Comparison of ENCODE assay signal across 1 cellular context in the genomic region with DNA sequence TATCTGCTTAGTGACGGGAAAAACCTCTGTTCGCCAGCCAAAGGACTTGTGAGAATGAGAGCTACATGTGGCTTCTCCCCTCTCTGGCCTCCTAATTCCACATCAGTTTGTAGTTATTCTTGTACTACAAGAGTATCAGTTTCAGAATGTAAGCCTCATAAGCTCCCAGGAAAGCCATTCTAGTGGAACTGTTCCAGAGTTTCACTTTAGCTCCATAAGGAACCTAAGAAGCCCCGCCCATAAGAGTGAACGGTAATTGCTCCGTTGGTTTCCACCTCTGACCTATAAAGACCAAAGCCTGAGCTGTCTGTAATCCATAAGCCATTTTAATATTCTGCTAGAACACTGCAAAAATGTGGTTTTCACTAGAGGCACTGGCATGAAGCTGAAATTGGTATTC.
A peak's percentile ranks its signal among the peaks of the same experiment; 100 is the strongest.
TF ChIP-seq lines count a peak whose summit lies in the region.

No MANE protein-coding gene starts in this region.

TF ChIP-seq in HEK293, 187 proteins besides CTCF, POLR2A, EP300 and RAD21 (continued from another document):
- TF ChIP-seq, protein P1, sequence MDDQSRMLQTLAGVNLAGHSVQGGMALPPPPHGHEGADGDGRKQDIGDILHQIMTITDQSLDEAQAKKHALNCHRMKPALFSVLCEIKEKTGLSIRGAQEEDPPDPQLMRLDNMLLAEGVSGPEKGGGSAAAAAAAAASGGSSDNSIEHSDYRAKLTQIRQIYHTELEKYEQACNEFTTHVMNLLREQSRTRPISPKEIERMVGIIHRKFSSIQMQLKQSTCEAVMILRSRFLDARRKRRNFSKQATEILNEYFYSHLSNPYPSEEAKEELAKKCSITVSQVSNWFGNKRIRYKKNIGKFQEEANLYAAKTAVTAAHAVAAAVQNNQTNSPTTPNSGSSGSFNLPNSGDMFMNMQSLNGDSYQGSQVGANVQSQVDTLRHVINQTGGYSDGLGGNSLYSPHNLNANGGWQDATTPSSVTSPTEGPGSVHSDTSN (CRISPR knock-in tag; IDR thresholded peaks at IDR 0.05): no peak
- TF ChIP-seq ZNF223 (tag by site-specific recombination; IDR thresholded peaks at IDR 0.05) (no peak), FEZF1 (tag by site-specific recombination; IDR thresholded peaks at IDR 0.05) (peak; percentile 21; the same call in 1 of the 2 replicates), ZNF600 (tag by site-specific recombination; IDR thresholded peaks at IDR 0.05) (peak; percentile 67), SCRT2 (tag by site-specific recombination; IDR thresholded peaks at IDR 0.05) (peak; percentile 93), TCF7L2 (IDR thresholded peaks at IDR 0.05; ENCODE audit: borderline replicate concordance, low read depth, low read length) (peak; percentile 72; the same call in 1 of the 2 replicates), ZNF416 (tag by site-specific recombination; IDR thresholded peaks at IDR 0.05) (no peak), WT1 (tag by site-specific recombination; IDR thresholded peaks at IDR 0.05) (peak; percentile 39; the same call in 1 of the 2 replicates), SCRT1 (tag by site-specific recombination; IDR thresholded peaks at IDR 0.05; ENCODE audit: borderline replicate concordance) (peak; percentile 73), GLIS2 (tag by site-specific recombination; IDR thresholded peaks at IDR 0.05) (no peak), ZBTB8A (tag by site-specific recombination; IDR thresholded peaks at IDR 0.05) (no peak), SP7 (tag by site-specific recombination; IDR thresholded peaks at IDR 0.05) (peak; percentile 66; the same call in 1 of the 2 replicates), ZNF561 (tag by site-specific recombination; IDR thresholded peaks at IDR 0.05; ENCODE audit: borderline replicate concordance) (0 out of 2 replicates have a peak, but pooled peaks have one; percentile 19), RBAK (tag by site-specific recombination; IDR thresholded peaks at IDR 0.05) (no peak), GLI2 (tag by site-specific recombination; IDR thresholded peaks at IDR 0.05; ENCODE audit: borderline replicate concordance, low read depth) (no peak), ZBTB17 (tag by site-specific recombination; IDR thresholded peaks at IDR 0.05) (peak; percentile 53; the same call in 1 of the 2 replicates), BCL11A (tag by site-specific recombination; IDR thresholded peaks at IDR 0.05; ENCODE audit: low read depth) (0 out of 2 replicates have a peak, but pooled peaks have one; percentile 42), PRDM1 (tag by site-specific recombination; IDR thresholded peaks at IDR 0.05) (0 out of 2 replicates have a peak, but pooled peaks have one; percentile 22), ZNF610 (tag by site-specific recombination; IDR thresholded peaks at IDR 0.05; ENCODE audit: borderline replicate concordance) (peak; percentile 15; the same call in 1 of the 2 replicates), ZNF366 (tag by site-specific recombination; conservative IDR thresholded peaks at IDR 0.05) (peak; percentile 29; the same call in 1 of the 2 replicates), ZNF843 (tag by site-specific recombination; IDR thresholded peaks at IDR 0.05) (0 out of 2 replicates have a peak, but pooled peaks have one; percentile 19), OSR2 (tag by site-specific recombination; IDR thresholded peaks at IDR 0.05) (peak; percentile 66), IKZF3 (tag by site-specific recombination; IDR thresholded peaks at IDR 0.05) (peak; percentile 31; the same call in 1 of the 2 replicates), SALL2 (tag by site-specific recombination; IDR thresholded peaks at IDR 0.05; ENCODE audit: borderline replicate concordance) (no peak), TRIM28 (IDR thresholded peaks at IDR 0.05; ENCODE audit: borderline replicate concordance, low read length) (peak; percentile 77), ZNF394 (tag by site-specific recombination; IDR thresholded peaks at IDR 0.05; ENCODE audit: borderline replicate concordance) (no peak)
- TF ChIP-seq, protein P2, sequence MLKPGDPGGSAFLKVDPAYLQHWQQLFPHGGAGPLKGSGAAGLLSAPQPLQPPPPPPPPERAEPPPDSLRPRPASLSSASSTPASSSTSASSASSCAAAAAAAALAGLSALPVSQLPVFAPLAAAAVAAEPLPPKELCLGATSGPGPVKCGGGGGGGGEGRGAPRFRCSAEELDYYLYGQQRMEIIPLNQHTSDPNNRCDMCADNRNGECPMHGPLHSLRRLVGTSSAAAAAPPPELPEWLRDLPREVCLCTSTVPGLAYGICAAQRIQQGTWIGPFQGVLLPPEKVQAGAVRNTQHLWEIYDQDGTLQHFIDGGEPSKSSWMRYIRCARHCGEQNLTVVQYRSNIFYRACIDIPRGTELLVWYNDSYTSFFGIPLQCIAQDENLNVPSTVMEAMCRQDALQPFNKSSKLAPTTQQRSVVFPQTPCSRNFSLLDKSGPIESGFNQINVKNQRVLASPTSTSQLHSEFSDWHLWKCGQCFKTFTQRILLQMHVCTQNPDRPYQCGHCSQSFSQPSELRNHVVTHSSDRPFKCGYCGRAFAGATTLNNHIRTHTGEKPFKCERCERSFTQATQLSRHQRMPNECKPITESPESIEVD (tag by site-specific recombination; IDR thresholded peaks at IDR 0.05): peak; percentile 85
- TF ChIP-seq, protein P3, sequence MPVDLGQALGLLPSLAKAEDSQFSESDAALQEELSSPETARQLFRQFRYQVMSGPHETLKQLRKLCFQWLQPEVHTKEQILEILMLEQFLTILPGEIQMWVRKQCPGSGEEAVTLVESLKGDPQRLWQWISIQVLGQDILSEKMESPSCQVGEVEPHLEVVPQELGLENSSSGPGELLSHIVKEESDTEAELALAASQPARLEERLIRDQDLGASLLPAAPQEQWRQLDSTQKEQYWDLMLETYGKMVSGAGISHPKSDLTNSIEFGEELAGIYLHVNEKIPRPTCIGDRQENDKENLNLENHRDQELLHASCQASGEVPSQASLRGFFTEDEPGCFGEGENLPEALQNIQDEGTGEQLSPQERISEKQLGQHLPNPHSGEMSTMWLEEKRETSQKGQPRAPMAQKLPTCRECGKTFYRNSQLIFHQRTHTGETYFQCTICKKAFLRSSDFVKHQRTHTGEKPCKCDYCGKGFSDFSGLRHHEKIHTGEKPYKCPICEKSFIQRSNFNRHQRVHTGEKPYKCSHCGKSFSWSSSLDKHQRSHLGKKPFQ (tag by site-specific recombination; IDR thresholded peaks at IDR 0.05): peak; percentile 16; the same call in 1 of the 2 replicates
- TF ChIP-seq, protein P4, sequence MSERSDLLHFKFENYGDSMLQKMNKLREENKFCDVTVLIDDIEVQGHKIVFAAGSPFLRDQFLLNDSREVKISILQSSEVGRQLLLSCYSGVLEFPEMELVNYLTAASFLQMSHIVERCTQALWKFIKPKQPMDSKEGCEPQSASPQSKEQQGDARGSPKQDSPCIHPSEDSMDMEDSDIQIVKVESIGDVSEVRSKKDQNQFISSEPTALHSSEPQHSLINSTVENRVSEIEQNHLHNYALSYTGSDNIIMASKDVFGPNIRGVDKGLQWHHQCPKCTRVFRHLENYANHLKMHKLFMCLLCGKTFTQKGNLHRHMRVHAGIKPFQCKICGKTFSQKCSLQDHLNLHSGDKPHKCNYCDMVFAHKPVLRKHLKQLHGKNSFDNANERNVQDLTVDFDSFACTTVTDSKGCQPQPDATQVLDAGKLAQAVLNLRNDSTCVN (tag by site-specific recombination; optimal IDR thresholded peaks at IDR 0.05): no peak
- TF ChIP-seq, protein P5, sequence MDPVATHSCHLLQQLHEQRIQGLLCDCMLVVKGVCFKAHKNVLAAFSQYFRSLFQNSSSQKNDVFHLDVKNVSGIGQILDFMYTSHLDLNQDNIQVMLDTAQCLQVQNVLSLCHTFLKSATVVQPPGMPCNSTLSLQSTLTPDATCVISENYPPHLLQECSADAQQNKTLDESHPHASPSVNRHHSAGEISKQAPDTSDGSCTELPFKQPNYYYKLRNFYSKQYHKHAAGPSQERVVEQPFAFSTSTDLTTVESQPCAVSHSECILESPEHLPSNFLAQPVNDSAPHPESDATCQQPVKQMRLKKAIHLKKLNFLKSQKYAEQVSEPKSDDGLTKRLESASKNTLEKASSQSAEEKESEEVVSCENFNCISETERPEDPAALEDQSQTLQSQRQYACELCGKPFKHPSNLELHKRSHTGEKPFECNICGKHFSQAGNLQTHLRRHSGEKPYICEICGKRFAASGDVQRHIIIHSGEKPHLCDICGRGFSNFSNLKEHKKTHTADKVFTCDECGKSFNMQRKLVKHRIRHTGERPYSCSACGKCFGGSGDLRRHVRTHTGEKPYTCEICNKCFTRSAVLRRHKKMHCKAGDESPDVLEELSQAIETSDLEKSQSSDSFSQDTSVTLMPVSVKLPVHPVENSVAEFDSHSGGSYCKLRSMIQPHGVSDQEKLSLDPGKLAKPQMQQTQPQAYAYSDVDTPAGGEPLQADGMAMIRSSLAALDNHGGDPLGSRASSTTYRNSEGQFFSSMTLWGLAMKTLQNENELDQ (tag by site-specific recombination; IDR thresholded peaks at IDR 0.05; ENCODE audit: low read depth): no peak
- TF ChIP-seq, protein P6, sequence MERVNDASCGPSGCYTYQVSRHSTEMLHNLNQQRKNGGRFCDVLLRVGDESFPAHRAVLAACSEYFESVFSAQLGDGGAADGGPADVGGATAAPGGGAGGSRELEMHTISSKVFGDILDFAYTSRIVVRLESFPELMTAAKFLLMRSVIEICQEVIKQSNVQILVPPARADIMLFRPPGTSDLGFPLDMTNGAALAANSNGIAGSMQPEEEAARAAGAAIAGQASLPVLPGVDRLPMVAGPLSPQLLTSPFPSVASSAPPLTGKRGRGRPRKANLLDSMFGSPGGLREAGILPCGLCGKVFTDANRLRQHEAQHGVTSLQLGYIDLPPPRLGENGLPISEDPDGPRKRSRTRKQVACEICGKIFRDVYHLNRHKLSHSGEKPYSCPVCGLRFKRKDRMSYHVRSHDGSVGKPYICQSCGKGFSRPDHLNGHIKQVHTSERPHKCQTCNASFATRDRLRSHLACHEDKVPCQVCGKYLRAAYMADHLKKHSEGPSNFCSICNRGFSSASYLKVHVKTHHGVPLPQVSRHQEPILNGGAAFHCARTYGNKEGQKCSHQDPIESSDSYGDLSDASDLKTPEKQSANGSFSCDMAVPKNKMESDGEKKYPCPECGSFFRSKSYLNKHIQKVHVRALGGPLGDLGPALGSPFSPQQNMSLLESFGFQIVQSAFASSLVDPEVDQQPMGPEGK (tag by site-specific recombination; IDR thresholded peaks at IDR 0.05): no peak
- TF ChIP-seq, protein P7, sequence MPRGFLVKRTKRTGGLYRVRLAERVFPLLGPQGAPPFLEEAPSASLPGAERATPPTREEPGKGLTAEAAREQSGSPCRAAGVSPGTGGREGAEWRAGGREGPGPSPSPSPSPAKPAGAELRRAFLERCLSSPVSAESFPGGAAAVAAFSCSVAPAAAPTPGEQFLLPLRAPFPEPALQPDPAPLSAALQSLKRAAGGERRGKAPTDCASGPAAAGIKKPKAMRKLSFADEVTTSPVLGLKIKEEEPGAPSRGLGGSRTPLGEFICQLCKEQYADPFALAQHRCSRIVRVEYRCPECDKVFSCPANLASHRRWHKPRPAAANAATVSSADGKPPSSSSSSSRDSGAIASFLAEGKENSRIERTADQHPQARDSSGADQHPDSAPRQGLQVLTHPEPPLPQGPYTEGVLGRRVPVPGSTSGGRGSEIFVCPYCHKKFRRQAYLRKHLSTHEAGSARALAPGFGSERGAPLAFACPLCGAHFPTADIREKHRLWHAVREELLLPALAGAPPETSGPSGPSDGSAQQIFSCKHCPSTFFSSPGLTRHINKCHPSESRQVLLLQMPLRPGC (tag by site-specific recombination; IDR thresholded peaks at IDR 0.05): no peak
